ENCODE assay signal across 8 cellular contexts in the genomic region with DNA sequence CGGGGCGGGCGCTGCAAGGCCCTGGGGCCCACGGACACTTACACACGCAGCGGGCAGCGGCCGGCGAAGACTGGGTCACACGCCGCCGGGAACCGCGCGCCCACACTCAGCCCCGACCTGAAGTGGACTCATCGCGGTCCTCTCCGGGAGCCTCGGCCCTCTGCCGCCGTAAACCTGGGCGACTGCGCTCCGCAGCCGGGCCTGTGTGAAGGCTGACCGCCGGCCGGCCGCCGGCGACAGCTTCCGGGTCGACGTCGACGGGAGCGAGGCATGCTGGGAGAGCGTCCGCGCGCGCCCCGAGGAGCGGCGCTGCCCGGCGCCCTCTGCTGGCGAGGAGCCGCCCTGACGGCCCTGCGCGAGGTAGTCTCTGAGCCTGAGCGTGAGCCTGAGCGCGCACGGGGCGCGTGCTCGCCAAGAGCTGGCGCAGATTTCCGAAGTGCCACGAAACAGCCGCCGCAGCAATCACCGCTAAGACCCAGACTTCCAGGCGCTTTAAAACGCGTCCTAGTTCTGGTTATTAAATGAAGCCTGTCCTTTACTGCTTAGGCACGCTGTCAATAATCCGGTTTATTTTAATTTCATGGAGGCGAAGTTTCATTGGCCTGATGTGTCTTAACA. TPM values are rescaled to one million over a fixed set of nuclear protein-coding genes. Genes with fewer than 3 reads are reported as not detected.
DNase-seq lines count a peak whose midpoint lies in the region; TF ChIP-seq lines count a peak whose summit lies in the region.

A gene with protein sequence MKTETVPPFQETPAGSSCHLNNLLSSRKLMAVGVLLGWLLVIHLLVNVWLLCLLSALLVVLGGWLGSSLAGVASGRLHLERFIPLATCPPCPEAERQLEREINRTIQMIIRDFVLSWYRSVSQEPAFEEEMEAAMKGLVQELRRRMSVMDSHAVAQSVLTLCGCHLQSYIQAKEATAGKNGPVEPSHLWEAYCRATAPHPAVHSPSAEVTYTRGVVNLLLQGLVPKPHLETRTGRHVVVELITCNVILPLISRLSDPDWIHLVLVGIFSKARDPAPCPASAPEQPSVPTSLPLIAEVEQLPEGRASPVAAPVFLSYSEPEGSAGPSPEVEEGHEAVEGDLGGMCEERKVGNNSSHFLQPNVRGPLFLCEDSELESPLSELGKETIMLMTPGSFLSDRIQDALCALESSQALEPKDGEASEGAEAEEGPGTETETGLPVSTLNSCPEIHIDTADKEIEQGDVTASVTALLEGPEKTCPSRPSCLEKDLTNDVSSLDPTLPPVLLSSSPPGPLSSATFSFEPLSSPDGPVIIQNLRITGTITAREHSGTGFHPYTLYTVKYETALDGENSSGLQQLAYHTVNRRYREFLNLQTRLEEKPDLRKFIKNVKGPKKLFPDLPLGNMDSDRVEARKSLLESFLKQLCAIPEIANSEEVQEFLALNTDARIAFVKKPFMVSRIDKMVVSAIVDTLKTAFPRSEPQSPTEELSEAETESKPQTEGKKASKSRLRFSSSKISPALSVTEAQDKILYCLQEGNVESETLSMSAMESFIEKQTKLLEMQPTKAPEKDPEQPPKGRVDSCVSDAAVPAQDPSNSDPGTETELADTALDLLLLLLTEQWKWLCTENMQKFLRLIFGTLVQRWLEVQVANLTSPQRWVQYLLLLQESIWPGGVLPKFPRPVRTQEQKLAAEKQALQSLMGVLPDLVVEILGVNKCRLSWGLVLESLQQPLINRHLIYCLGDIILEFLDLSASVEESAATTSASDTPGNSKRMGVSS (minus strand): TSS at position 242 of the 618 bp plus-strand sequence. CDS start 540 bp downstream, outside the sequence.

- TF ChIP-seq EP300 in neural cell (conservative IDR thresholded peaks at IDR 0.05; ENCODE audit: poor library complexity, severe bottlenecking), result peak; percentile 67
- no peak for TF ChIP-seq EP300 in stomach (IDR thresholded peaks at IDR 0.05)

- peak within 1 kb of the TSS; percentile 70 for H3K4me3 ChIP-seq in fibroblast of villous mesenchyme (ENCODE audit: low read depth, low read length)
- peak within 1 kb of the TSS; percentile 98 for H3K4me3 ChIP-seq in neural cell (ENCODE audit: low read length)
- H3K4me3 ChIP-seq in stomach, result peak within 1 kb of the TSS; percentile 66 to 94 (median 88)

- H2AFZ ChIP-seq in neural cell (ENCODE audit: low read depth, low read length), result peak within 1 kb of the TSS; percentile 95

- H3K9me2 ChIP-seq in neural cell (ENCODE audit: insufficient read depth, low read length), result no peaks in the 10 kb centered on the region

- TF ChIP-seq POLR2A in stomach (IDR thresholded peaks at IDR 0.05), result peak in 2 of 4 donors; percentile 34 to 70

- peaks cover 11% of the 10 kb centered on the region for H3K79me2 ChIP-seq in neural cell (replicated peaks; ENCODE audit: insufficient read depth, low read length)

- peaks cover 22 to 46% (median 36%) of the 10 kb centered on the region in 4 donors for H3K4me1 ChIP-seq in stomach

- H3K36me3 ChIP-seq in neural cell (ENCODE audit: insufficient read depth, low read length) (peaks cover 5% of the 10 kb centered on the region), stomach (peaks cover 0 to 36% (median 32%) of the 10 kb centered on the region in 4 donors)

- peak; percentile 71 for TF ChIP-seq RAD21 in neural cell (conservative IDR thresholded peaks at IDR 0.05)

- H3K27me3 ChIP-seq in neural cell (ENCODE audit: insufficient read depth, low read depth, low read length) (no peaks in the 10 kb centered on the region), stomach (no peaks in the 10 kb centered on the region)

- WGBS in stomach, 5 donors, result 0 to 2% (median 1%) methylated on average over 26 to 72 of the region's 72 CpGs

- peak within 1 kb of the TSS; percentile 99 for H3K4me2 ChIP-seq in neural cell (ENCODE audit: low read length)

- TF ChIP-seq CTCF in LNCAP (IDR thresholded peaks at IDR 0.05) (peak; percentile 98), fibroblast of villous mesenchyme (IDR thresholded peaks at IDR 0.05; ENCODE audit: insufficient read depth, low read depth, low read length) (peak; percentile 87), neural cell (IDR thresholded peaks at IDR 0.05; ENCODE audit: poor library complexity, severe bottlenecking) (peak; percentile 99), stomach (IDR thresholded peaks at IDR 0.05) (peak in 5 of 7 experiments; percentile 78 to 96 (median 89))

- H3K9me3 ChIP-seq in neural cell (ENCODE audit: low read length) (no peaks in the 10 kb centered on the region), stomach (no peaks in the 10 kb centered on the region)

- in situ Hi-C loops in G401 (cut with HindIII; ENCODE audit: low sequenced_read_pairs), result no loop called here

- peak; percentile 88 for DNase-seq in G401 (ENCODE audit: low spot score)
- DNase-seq in GOT3 (lab: John Stamatoyannopoulos, UW), result peak; percentile 61
- peak; percentile 64 to 86 for DNase-seq in SHP77 (lab: John Stamatoyannopoulos, UW)
- DNase-seq in activated gamma-delta T cell (lab: John Stamatoyannopoulos, UW), result peak; percentile 81
- peak; percentile 90 for DNase-seq in fibroblast of villous mesenchyme (ENCODE audit: low read depth)
- DNase-seq in stomach, result peak; percentile 95

- H3K9ac ChIP-seq in neural cell (ENCODE audit: low read length), result peak within 1 kb of the TSS; percentile 92

- intact Hi-C loops in stomach (cut with DNase I; ENCODE audit: low total_unique reads), result no loop called here

- no peaks in the 10 kb centered on the region for H4K20me1 ChIP-seq in neural cell (ENCODE audit: insufficient read depth)

- H3K27ac ChIP-seq in neural cell (ENCODE audit: low read length) (peak within 1 kb of the TSS; percentile 72), stomach (peak within 1 kb of the TSS; percentile 83 to 96 (median 89))

- H3F3A ChIP-seq in neural cell (ENCODE audit: insufficient read depth, low read length, poor library complexity, severe bottlenecking), result no peaks in the 10 kb centered on the region

TF ChIP-seq in neural cell, 6 proteins besides CTCF, POLR2A, EP300 and RAD21:
- TF ChIP-seq TAF1 (IDR thresholded peaks at IDR 0.05; ENCODE audit: low read depth) (no peak), POLR2AphosphoS5 (IDR thresholded peaks at IDR 0.05) (peak; percentile 85), EZH2 (IDR thresholded peaks at IDR 0.05; ENCODE audit: borderline replicate concordance, insufficient read depth, low read length, poor library complexity, severe bottlenecking) (no peak), SMC3 (conservative IDR thresholded peaks at IDR 0.05; ENCODE audit: poor library complexity) (peak; percentile 86), MXI1 (conservative IDR thresholded peaks at IDR 0.05; ENCODE audit: poor library complexity, severe bottlenecking) (peak; percentile 81)
- TF ChIP-seq, protein P1, sequence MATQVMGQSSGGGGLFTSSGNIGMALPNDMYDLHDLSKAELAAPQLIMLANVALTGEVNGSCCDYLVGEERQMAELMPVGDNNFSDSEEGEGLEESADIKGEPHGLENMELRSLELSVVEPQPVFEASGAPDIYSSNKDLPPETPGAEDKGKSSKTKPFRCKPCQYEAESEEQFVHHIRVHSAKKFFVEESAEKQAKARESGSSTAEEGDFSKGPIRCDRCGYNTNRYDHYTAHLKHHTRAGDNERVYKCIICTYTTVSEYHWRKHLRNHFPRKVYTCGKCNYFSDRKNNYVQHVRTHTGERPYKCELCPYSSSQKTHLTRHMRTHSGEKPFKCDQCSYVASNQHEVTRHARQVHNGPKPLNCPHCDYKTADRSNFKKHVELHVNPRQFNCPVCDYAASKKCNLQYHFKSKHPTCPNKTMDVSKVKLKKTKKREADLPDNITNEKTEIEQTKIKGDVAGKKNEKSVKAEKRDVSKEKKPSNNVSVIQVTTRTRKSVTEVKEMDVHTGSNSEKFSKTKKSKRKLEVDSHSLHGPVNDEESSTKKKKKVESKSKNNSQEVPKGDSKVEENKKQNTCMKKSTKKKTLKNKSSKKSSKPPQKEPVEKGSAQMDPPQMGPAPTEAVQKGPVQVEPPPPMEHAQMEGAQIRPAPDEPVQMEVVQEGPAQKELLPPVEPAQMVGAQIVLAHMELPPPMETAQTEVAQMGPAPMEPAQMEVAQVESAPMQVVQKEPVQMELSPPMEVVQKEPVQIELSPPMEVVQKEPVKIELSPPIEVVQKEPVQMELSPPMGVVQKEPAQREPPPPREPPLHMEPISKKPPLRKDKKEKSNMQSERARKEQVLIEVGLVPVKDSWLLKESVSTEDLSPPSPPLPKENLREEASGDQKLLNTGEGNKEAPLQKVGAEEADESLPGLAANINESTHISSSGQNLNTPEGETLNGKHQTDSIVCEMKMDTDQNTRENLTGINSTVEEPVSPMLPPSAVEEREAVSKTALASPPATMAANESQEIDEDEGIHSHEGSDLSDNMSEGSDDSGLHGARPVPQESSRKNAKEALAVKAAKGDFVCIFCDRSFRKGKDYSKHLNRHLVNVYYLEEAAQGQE (IDR thresholded peaks at IDR 0.05; ENCODE audit: borderline replicate concordance), result peak; percentile 46

RNA-seq across cellular contexts. Expression of the gene that starts here (rescaled TPM):
- 19.5 and 33.4 TPM in 2 replicates for total RNA-seq in G401 (2014; rRNA removed; shearing (Covaris generic))
- total RNA-seq in fibroblast of villous mesenchyme (96.3 and 106 TPM in 2 replicates), stomach (100 to 1,000 TPM in 1 of 5 donors, 10 to 100 TPM in 4; 45.5 to 173 (median 80.4) TPM)
- polyA plus RNA-seq in neural cell (20.8 and 23.6 TPM in 2 replicates), stomach (10 to 100 TPM in 2 of 3 donors, 1 to 10 TPM in 1; 8.7 to 11.6 (median 11.3) TPM)
- 71.6 and 85.0 TPM in 2 replicates for polyA minus RNA-seq in neural cell

Comparison
In these comparisons a context has a peak if more than half of its experiments do, and no peak if none do; other contexts are left out.
1. Peak in every context shown above with its lines: DNase-seq, H3K4me3 ChIP-seq and H3K27ac ChIP-seq.